In the genomic region with DNA sequence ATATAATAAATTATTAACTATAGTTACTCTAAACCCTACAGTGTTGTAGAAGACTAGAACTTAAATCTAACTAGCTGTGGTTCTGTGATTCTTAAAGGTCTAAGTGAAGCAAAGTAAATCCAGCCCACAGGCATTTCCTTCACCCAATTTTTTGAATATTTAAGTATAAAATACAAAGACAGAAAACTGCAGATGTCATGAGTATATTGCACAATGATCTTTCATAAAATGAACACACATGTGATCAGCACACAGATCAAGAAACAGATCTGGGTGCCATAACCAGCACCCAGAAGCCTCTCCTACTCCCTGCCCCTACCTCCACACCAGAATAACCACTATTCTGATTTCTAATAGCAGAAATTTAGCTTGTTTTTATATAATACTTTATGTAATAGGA, we compare ENCODE assay signal across 18 cellular contexts.
DNase-seq lines count a peak whose midpoint lies in the region; ATAC-seq and TF ChIP-seq lines count a peak whose summit lies in the region.
"Had no signal": no experiment of that assay in that cellular context is flagged by ENCODE, and none has a peak within 500 bp of the region (broad histone marks: within the 10 kb centered on the region; RNA-seq: fewer than 3 reads in every experiment).

No MANE protein-coding gene starts in this region.

- H3K4me3 Mint-ChIP-seq in activated naive CD4-positive, alpha-beta T cell treated with anti-CD3 and anti-CD28 coated beads, Interleukin-2, amount 50 U/mL, for 24 hours, result no peak overlapping the region
- H3K4me3 Mint-ChIP-seq: B cell had no signal

- TF ChIP-seq CTCF in fibroblast of mammary gland (conservative IDR thresholded peaks at IDR 0.05; ENCODE audit: control insufficient read depth, insufficient read depth, low read depth, low read length), result no peak
- no peak for TF ChIP-seq CTCF in osteoblast (IDR thresholded peaks at IDR 0.05; ENCODE audit: extremely low read depth, low read depth, low read length)
- no peak for TF ChIP-seq CTCF in tibial artery (IDR thresholded peaks at IDR 0.05)

- H3K27me3 Mint-ChIP-seq in activated naive CD4-positive, alpha-beta T cell treated with anti-CD3 and anti-CD28 coated beads, Interleukin-2, amount 50 U/mL, for 24 hours, result no peaks in the 10 kb centered on the region
- H3K27me3 Mint-ChIP-seq: B cell had no signal

- H3K27me3 ChIP-seq in adipocyte (replicated peaks; ENCODE audit: control insufficient read depth, insufficient read depth, low read length) (no peaks in the 10 kb centered on the region), osteoblast (ENCODE audit: insufficient read depth, low read length) (no peaks in the 10 kb centered on the region), tibial artery (no peaks in the 10 kb centered on the region)

- no peak overlapping the region for H3K4me2 ChIP-seq in osteoblast (ENCODE audit: insufficient read depth, low read length)

- H3K36me3 ChIP-seq in adipocyte (ENCODE audit: control insufficient read depth, insufficient read depth, low read length, severe bottlenecking), result peaks cover 31% of the 10 kb centered on the region
- no peaks in the 10 kb centered on the region for H3K36me3 ChIP-seq in osteoblast (ENCODE audit: insufficient read depth, low read length)
- no peaks in the 10 kb centered on the region for H3K36me3 ChIP-seq in tibial artery

- peak overlapping the region; percentile 15 for H3K27ac ChIP-seq in osteoblast (ENCODE audit: low read depth, low read length)
- no peak overlapping the region for H3K27ac ChIP-seq in tibial artery
- H3K27ac ChIP-seq: 22Rv1 had no signal

- H3K9me3 ChIP-seq in adipocyte (ENCODE audit: control insufficient read depth, low read length) (no peaks in the 10 kb centered on the region), osteoblast (ENCODE audit: low read depth, low read length) (no peaks in the 10 kb centered on the region), tibial artery (no peaks in the 10 kb centered on the region)

- peak overlapping the region; percentile 51 for H3K27ac Mint-ChIP-seq in activated naive CD4-positive, alpha-beta T cell treated with anti-CD3 and anti-CD28 coated beads, Interleukin-2, amount 50 U/mL, for 24 hours

- peaks cover 7% of the 10 kb centered on the region for H3K9me3 Mint-ChIP-seq in activated naive CD4-positive, alpha-beta T cell treated with anti-CD3 and anti-CD28 coated beads, Interleukin-2, amount 50 U/mL, for 24 hours

- peaks cover 5% of the 10 kb centered on the region for H4K20me1 ChIP-seq in osteoblast (ENCODE audit: insufficient read depth, low read length)

- peaks cover 47% of the 10 kb centered on the region for H3K36me3 Mint-ChIP-seq in activated naive CD4-positive, alpha-beta T cell treated with anti-CD3 and anti-CD28 coated beads, Interleukin-2, amount 50 U/mL, for 24 hours

- H2AFZ ChIP-seq in osteoblast (ENCODE audit: low read length), result no peak overlapping the region

- H3K79me2 ChIP-seq in osteoblast (ENCODE audit: insufficient read depth, low read length), result peaks cover 88% of the 10 kb centered on the region

- no peak for DNase-seq in activated naive CD4-positive, alpha-beta T cell treated with anti-CD3 and anti-CD28 coated beads, Interleukin-2, amount 50 U/mL, for 16 hours
- DNase-seq in adipocyte (ENCODE audit: low read depth), result peak; percentile 76
- DNase-seq in fibroblast of mammary gland (ENCODE audit: low read depth), result peak; percentile 25
- no peak for DNase-seq in osteoblast (ENCODE audit: insufficient read length, low spot score, missing footprints)
- no peak for DNase-seq in tibial artery
- no peak for DNase-seq in NCI-H1694 (lab: John Stamatoyannopoulos, UW)
- DNase-seq: DND-41, HCEC 1CT, NCI-H1105 treated with DMSO at 0.1 percent for 48 hours, NCI-H1694 treated with DMSO at 0.1 percent for 48 hours, NCI-H510A treated with DMSO at 0.1 percent for 48 hours, NCI-H774, SHP77 had no signal

- H3K4me3 ChIP-seq in adipocyte (ENCODE audit: low read length) (no peak overlapping the region), fibroblast of mammary gland (ENCODE audit: control insufficient read depth, low read depth, low read length) (no peak overlapping the region), osteoblast (ENCODE audit: insufficient read depth, low read length) (no peak overlapping the region), tibial artery (no peak overlapping the region)
- H3K4me3 ChIP-seq: K562 had no signal

- H3K4me1 Mint-ChIP-seq in activated naive CD4-positive, alpha-beta T cell treated with anti-CD3 and anti-CD28 coated beads, Interleukin-2, amount 50 U/mL, for 24 hours, result peaks cover 97% of the 10 kb centered on the region

- ATAC-seq in GM21447 (IDR thresholded peaks at IDR 0.05; ENCODE audit: unreplicated experiment), result no peak
- ATAC-seq: K562 had no signal

- intact Hi-C loops in tibial artery (cut with DNase I; ENCODE audit: low total_unique reads), result loop anchor here (10.0 kb wide), 1 partner anchor 124 kb away; no protein-coding TSS in a partner anchor

- peaks cover 70% of the 10 kb centered on the region for H3K4me1 ChIP-seq in adipocyte (ENCODE audit: control insufficient read depth, insufficient read depth, low read length)
- H3K4me1 ChIP-seq in osteoblast (ENCODE audit: insufficient read depth, low read length), result peaks cover 49% of the 10 kb centered on the region
- peaks cover 0 to 67% (median 29%) of the 10 kb centered on the region in 4 donors for H3K4me1 ChIP-seq in tibial artery

- H3K9ac ChIP-seq in adipocyte (ENCODE audit: low read length), result no peak overlapping the region

Comparison
In these comparisons a context has a peak if more than half of its experiments do, and no peak if none do; other contexts are left out.
1. DNase-seq: peak in adipocyte (single experiment) and fibroblast of mammary gland (single experiment); none in activated naive CD4-positive, alpha-beta T cell treated with anti-CD3 and anti-CD28 coated beads, Interleukin-2, amount 50 U/mL, for 16 hours (single experiment), osteoblast (single experiment), tibial artery (0 of 2) and NCI-H1694 (single experiment).